Comparison of ENCODE assay signal across 21 cellular contexts in the genomic region with DNA sequence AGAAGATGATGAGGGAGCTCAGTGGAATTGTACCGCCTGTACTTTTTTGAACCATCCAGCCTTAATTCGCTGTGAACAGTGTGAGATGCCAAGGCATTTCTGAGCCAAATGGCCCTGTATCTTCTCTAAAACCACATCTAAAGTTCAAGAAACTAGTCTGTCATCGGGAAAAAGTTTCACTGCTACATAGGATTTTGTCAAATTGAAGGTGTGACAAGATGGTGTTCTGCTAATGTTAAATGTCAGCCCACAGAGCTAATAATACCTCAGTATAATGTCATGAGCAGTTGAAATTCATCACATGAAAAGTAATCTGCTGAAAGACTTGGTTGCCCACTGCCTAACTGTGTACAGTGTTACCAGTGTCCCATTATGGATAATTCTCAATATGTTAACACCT.
"Had no signal": no experiment of that assay in that cellular context is flagged by ENCODE, and none has a peak within 500 bp of the region (broad histone marks: within the 10 kb centered on the region; RNA-seq: fewer than 3 reads in every experiment).

No MANE protein-coding gene starts in this region.

- ATAC-seq: esophagus mucosa, gastroesophageal sphincter, natural killer cell, pancreas, WTC11 had no signal

- FAIRE-seq: bronchial epithelial cell, pancreas, TTC549 had no signal

- H3K27me3 ChIP-seq: adrenal gland, gastroesophageal sphincter, pancreas, suprapubic skin had no signal

- H3K9me3 ChIP-seq: adrenal gland, gastroesophageal sphincter, pancreas, suprapubic skin had no signal

- H3K4me1 ChIP-seq: adrenal gland, gastroesophageal sphincter, pancreas, suprapubic skin had no signal

- H3K4me3 ChIP-seq: adrenal gland, gastroesophageal sphincter, pancreas, SK-N-MC, suprapubic skin had no signal

- DNase-seq: activated CD4-positive, alpha-beta T cell treated with anti-CD3 and anti-CD28 coated beads, Interleukin-2, amount 10 ng/mL, durations not matched to agents 7 days and 5 days; activated CD8-positive, alpha-beta memory T cell treated with anti-CD3 and anti-CD28 coated beads for 24 hours; activated CD8-positive, alpha-beta memory T cell treated with anti-CD3 and anti-CD28 coated beads, Interleukin-2, amount 50 U/mL, for 48 hours; activated gamma-delta T cell; adrenal gland; effector CD8-positive, alpha-beta T cell; immature natural killer cell; kidney glomerular epithelial cell; mesendoderm; natural killer cell; pancreas; stimulated activated naive CD4-positive, alpha-beta T cell treated with Interleukin-2 at 50 U/mL for 16 hours; trophoblast cell had no signal

- H3K27me3 Mint-ChIP-seq: activated CD4-positive, alpha-beta T cell treated with anti-CD3 and anti-CD28 coated beads, Interleukin-2, amount 10 ng/mL, durations not matched to agents 7 days and 5 days; dendritic cell treated with granulocyte-macrophage colony-stimulating factor and Interleukin-4, amounts not matched to agents 40 ng/mL and 50 ng/mL, for 4 days had no signal

- H3K27ac ChIP-seq: adrenal gland, gastroesophageal sphincter, pancreas, SK-N-MC, suprapubic skin had no signal

- H3K27ac Mint-ChIP-seq: activated CD4-positive, alpha-beta T cell treated with anti-CD3 and anti-CD28 coated beads, Interleukin-2, amount 10 ng/mL, durations not matched to agents 7 days and 5 days; dendritic cell treated with granulocyte-macrophage colony-stimulating factor and Interleukin-4, amounts not matched to agents 40 ng/mL and 50 ng/mL, for 4 days; natural killer cell; WTC11 had no signal

- H3K4me3 Mint-ChIP-seq: activated CD4-positive, alpha-beta T cell treated with anti-CD3 and anti-CD28 coated beads, Interleukin-2, amount 10 ng/mL, durations not matched to agents 7 days and 5 days; dendritic cell treated with granulocyte-macrophage colony-stimulating factor and Interleukin-4, amounts not matched to agents 40 ng/mL and 50 ng/mL, for 4 days; immature natural killer cell; natural killer cell; WTC11 had no signal

- H3K9me3 Mint-ChIP-seq: activated CD4-positive, alpha-beta T cell treated with anti-CD3 and anti-CD28 coated beads, Interleukin-2, amount 10 ng/mL, durations not matched to agents 7 days and 5 days; dendritic cell treated with granulocyte-macrophage colony-stimulating factor and Interleukin-4, amounts not matched to agents 40 ng/mL and 50 ng/mL, for 4 days; immature natural killer cell; natural killer cell; WTC11 had no signal

- H3K4me1 Mint-ChIP-seq: WTC11 had no signal
